In the genomic region with DNA sequence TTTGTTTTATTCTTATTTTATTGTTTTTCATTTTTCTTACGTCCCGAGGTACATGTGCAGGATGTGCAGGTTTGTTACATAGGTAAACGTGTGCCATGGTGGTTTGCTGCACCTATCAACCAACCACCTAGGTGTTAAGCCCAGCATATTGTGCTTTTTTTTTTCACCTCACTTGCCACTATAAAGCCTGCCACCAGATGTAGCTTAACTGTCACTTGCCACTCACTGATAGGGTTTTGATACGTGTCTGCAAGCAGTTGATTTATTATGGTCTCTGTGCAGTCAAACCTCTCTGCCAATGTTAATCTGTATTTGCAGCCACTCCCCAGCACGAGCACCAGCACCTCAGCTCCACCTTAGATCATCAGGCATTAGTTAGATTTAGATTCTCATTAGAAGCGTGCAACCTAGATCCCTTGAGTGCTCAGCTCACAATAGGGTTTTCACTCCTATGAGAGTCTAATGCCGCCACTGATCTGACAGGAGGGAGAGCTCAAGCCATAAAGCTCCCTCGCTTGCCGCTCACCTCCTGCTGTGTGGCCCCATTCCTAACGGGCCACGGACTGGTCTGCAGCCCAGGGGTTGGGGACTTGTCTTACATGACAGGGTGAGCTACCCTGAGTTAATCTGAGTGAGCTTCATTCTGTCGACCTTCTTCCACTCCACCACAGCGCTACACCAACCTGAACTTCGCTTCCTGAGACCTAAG, we compare ENCODE assay signal across 22 cellular contexts. TPM values are rescaled to one million over a fixed set of nuclear protein-coding genes. Genes with fewer than 3 reads are reported as not detected.
DNase-seq lines count a peak whose midpoint lies in the region; ATAC-seq, FAIRE-seq and TF ChIP-seq lines count a peak whose summit lies in the region.
"Had no signal": no experiment of that assay in that cellular context is flagged by ENCODE, and none has a peak within 500 bp of the region (broad histone marks: within the 10 kb centered on the region; RNA-seq: fewer than 3 reads in every experiment).

No MANE protein-coding gene starts in this region.

- H3K9me3 ChIP-seq in CD8-positive, alpha-beta T cell (ENCODE audit: low read length) = no peaks in the 10 kb centered on the region
- H3K9me3 ChIP-seq in T-helper 17 cell (ENCODE audit: control insufficient read depth, low read length, poor library complexity, severe bottlenecking) = no peaks in the 10 kb centered on the region
- H3K9me3 ChIP-seq in keratinocyte (ENCODE audit: control insufficient read depth, low read depth, low read length) = no peaks in the 10 kb centered on the region
- H3K9me3 ChIP-seq: thyroid gland had no signal

- no peak overlapping the region for H2AFZ ChIP-seq in keratinocyte (ENCODE audit: control insufficient read depth, low read length)
- H2AFZ ChIP-seq: parathyroid adenoma had no signal

- H3K9me3 Mint-ChIP-seq in CD14-positive monocyte = peaks cover 0 to 3% (median 0%) of the 10 kb centered on the region in 7 donors
- H3K9me3 Mint-ChIP-seq in CD8-positive, alpha-beta T cell = no peaks in the 10 kb centered on the region
- H3K9me3 Mint-ChIP-seq: activated T-cell treated with anti-CD3 and anti-CD28 coated beads, Interleukin-2, amount 50 U/mL, for 24 hours; dendritic cell treated with granulocyte-macrophage colony-stimulating factor and Interleukin-4, amounts not matched to agents 40 ng/mL and 50 ng/mL, for 4 days; stimulated activated memory B cell treated with anti-CD40 and anti-IgM and Interleukin-4, amounts not matched to agents 10 μg/mL and 1 μg/mL and 100 μg/mL, for 72 hours had no signal

- POLR2A ChIA-PET in CD8-positive, alpha-beta T cell (lab: Charles Lee) = interaction anchor here (0.7 to 1.3 kb wide), 5 partner anchors 10 to 338 kb away, joined by 3 read pairs; no protein-coding TSS in a partner anchor

- H3K9me1 ChIP-seq in keratinocyte (ENCODE audit: control insufficient read depth, extremely low read depth, insufficient read depth, low read length) = no peaks in the 10 kb centered on the region

- TF ChIP-seq CTCF in CD14-positive monocyte (IDR thresholded peaks at IDR 0.05) (no peak), keratinocyte (optimal IDR thresholded peaks at IDR 0.05 in 1 of 3, IDR thresholded peaks at IDR 0.05 in 1 of 3, conservative IDR thresholded peaks at IDR 0.05 in 1 of 3; ENCODE audit: extremely low read depth in 1 of 3, insufficient read depth in 2 of 3, low read length in 3 of 3) (no peak)
- no peak for TF ChIP-seq CTCF in CD8-positive, alpha-beta T cell (IDR thresholded peaks at IDR 0.05)

- H3K4me1 Mint-ChIP-seq in CD14-positive monocyte (peaks cover 43% of the 10 kb centered on the region), T-helper 17 cell (peaks cover 24% of the 10 kb centered on the region)
- peaks cover 58% of the 10 kb centered on the region for H3K4me1 Mint-ChIP-seq in CD8-positive, alpha-beta T cell (ENCODE audit: low read depth)

- no peaks in the 10 kb centered on the region for H3K36me3 ChIP-seq in CD8-positive, alpha-beta T cell (ENCODE audit: insufficient read depth, low read length)
- H3K36me3 ChIP-seq in keratinocyte (ENCODE audit: control insufficient read depth in 2 of 2, extremely low read depth in 1 of 2, insufficient read depth in 2 of 2, low read length in 2 of 2) = no peaks in the 10 kb centered on the region
- H3K36me3 ChIP-seq: thyroid gland had no signal

- CTCF ChIA-PET in CD8-positive, alpha-beta T cell (lab: Charles Lee) = interaction anchor here (0.6 to 1.3 kb wide), 7 partner anchors 12 to 58 kb away, joined by 3 to 5 read pairs (median 3); a partner anchor contains a TSS

- no peaks in the 10 kb centered on the region for H4K20me1 ChIP-seq in keratinocyte (ENCODE audit: control insufficient read depth, extremely low read depth, insufficient read depth, low read length)

- no peak overlapping the region for H3K27ac ChIP-seq in CD8-positive, alpha-beta T cell (ENCODE audit: low read depth, low read length)
- no peak overlapping the region for H3K27ac ChIP-seq in keratinocyte (ENCODE audit: control insufficient read depth, insufficient read depth, low read length)
- H3K27ac ChIP-seq: parathyroid adenoma, thyroid gland had no signal

- no peak for FAIRE-seq in keratinocyte (lab: Jason Lieb, UNC)
- FAIRE-seq: D721Med, endothelial cell of umbilical vein, G401.6, GM19239, islet of Langerhans, TTC549 had no signal

- no peaks in the 10 kb centered on the region for H3K79me2 ChIP-seq in keratinocyte (ENCODE audit: control insufficient read depth, insufficient read depth, low read length)
- H3K79me2 ChIP-seq: parathyroid adenoma had no signal

- no peaks in the 10 kb centered on the region for H3K36me3 Mint-ChIP-seq in CD14-positive monocyte
- H3K36me3 Mint-ChIP-seq in CD8-positive, alpha-beta T cell = no peaks in the 10 kb centered on the region
- no peaks in the 10 kb centered on the region for H3K36me3 Mint-ChIP-seq in T-helper 17 cell (ENCODE audit: low read depth)
- H3K36me3 Mint-ChIP-seq: stimulated activated memory B cell treated with anti-CD40 and anti-IgM and Interleukin-4, amounts not matched to agents 10 μg/mL and 1 μg/mL and 100 μg/mL, for 72 hours had no signal

- H3K4me3 ChIP-seq in CD8-positive, alpha-beta T cell (ENCODE audit: low read depth, low read length) = no peak overlapping the region
- no peak overlapping the region for H3K4me3 ChIP-seq in keratinocyte (ENCODE audit: control insufficient read depth in 2 of 3, extremely low read depth in 1 of 3, insufficient read depth in 2 of 3, low read depth in 1 of 3, low read length in 3 of 3)
- H3K4me3 ChIP-seq: thyroid gland had no signal

- no peak for DNase-seq in CD14-positive monocyte (ENCODE audit: low spot score)
- peak in 1 of 7 experiments; percentile 60 for DNase-seq in CD8-positive, alpha-beta T cell
- no peak for DNase-seq in T-helper 17 cell
- no peak for DNase-seq in keratinocyte (ENCODE audit: low read depth, low spot score)
- DNase-seq in NCI-H1048 (lab: John Stamatoyannopoulos, UW) = no peak
- DNase-seq in AML-193 (lab: John Stamatoyannopoulos, UW) = no peak
- DNase-seq: activated CD4-positive, alpha-beta T cell treated with anti-CD3 and anti-CD28 coated beads, Interleukin-2, amount 50 U/mL, for 1 hour; activated T-cell treated with anti-CD3 and anti-CD28 coated beads, Interleukin-2, amount 50 U/mL, for 24 hours; H9; MM.1S; NCI-H187; thyroid gland had no signal

- dilution Hi-C loops in keratinocyte (cut with MboI; ENCODE audit: extremely low pct_ligation_motif_present, low sequenced_read_pairs) = no loop called here

- ATAC-seq in CD8-positive, alpha-beta T cell = peak; percentile 61
- ATAC-seq in T-helper 17 cell (no peak), GM19324 (IDR thresholded peaks at IDR 0.05; ENCODE audit: low FRiP score, unreplicated experiment) (no peak)
- ATAC-seq: stimulated activated memory B cell treated with anti-CD40 and anti-IgM and Interleukin-4, amounts not matched to agents 10 μg/mL and 1 μg/mL and 100 μg/mL, for 72 hours had no signal

- intact Hi-C loops in CD14-positive monocyte (cut with micrococcal nuclease) = no loop called here
- intact Hi-C loops in CD8-positive, alpha-beta T cell (cut with DNase I, micrococcal nuclease) = loop anchor here in 1 of 2 experiments (1.0 to 5.0 kb wide), 4 partner anchors 19 to 57 kb away; no protein-coding TSS in a partner anchor

- no peak overlapping the region for H3K9ac ChIP-seq in keratinocyte (ENCODE audit: control insufficient read depth, extremely low read depth, insufficient read depth, low read length)
- H3K9ac ChIP-seq: parathyroid adenoma had no signal

- H3K27ac Mint-ChIP-seq in CD14-positive monocyte (peak overlapping the region in 6 of 7 donors; percentile 2 to 94 (median 42)), T-helper 17 cell (peak overlapping the region; percentile 39)
- peak overlapping the region; percentile 70 for H3K27ac Mint-ChIP-seq in CD8-positive, alpha-beta T cell
- H3K27ac Mint-ChIP-seq: activated T-cell treated with anti-CD3 and anti-CD28 coated beads, Interleukin-2, amount 50 U/mL, for 24 hours; dendritic cell treated with granulocyte-macrophage colony-stimulating factor and Interleukin-4, amounts not matched to agents 40 ng/mL and 50 ng/mL, for 4 days; H9; stimulated activated memory B cell treated with anti-CD40 and anti-IgM and Interleukin-4, amounts not matched to agents 10 μg/mL and 1 μg/mL and 100 μg/mL, for 72 hours had no signal

- peaks cover 39% of the 10 kb centered on the region for H3K4me1 ChIP-seq in CD8-positive, alpha-beta T cell (ENCODE audit: insufficient read depth, low read length)
- peaks cover 36% of the 10 kb centered on the region for H3K4me1 ChIP-seq in keratinocyte (ENCODE audit: control insufficient read depth, extremely low read depth, insufficient read depth, low read length)
- H3K4me1 ChIP-seq: parathyroid adenoma had no signal

- H3K27me3 ChIP-seq in CD8-positive, alpha-beta T cell (ENCODE audit: insufficient read depth, low read length) = no peaks in the 10 kb centered on the region
- H3K27me3 ChIP-seq in keratinocyte (ENCODE audit: control insufficient read depth, extremely low read depth, insufficient read depth, low read length) = no peaks in the 10 kb centered on the region
- H3K27me3 ChIP-seq: thyroid gland had no signal

- peak overlapping the region; percentile 9 for H3K4me2 ChIP-seq in keratinocyte (ENCODE audit: control insufficient read depth, extremely low read depth, insufficient read depth, low read depth, low read length)

- H3K27me3 Mint-ChIP-seq in CD14-positive monocyte (ENCODE audit: low read depth in 3 of 3) (peaks cover 0 to 1% (median 0%) of the 10 kb centered on the region in 3 donors), T-helper 17 cell (no peaks in the 10 kb centered on the region)
- no peaks in the 10 kb centered on the region for H3K27me3 Mint-ChIP-seq in CD8-positive, alpha-beta T cell (ENCODE audit: low read depth)
- H3K27me3 Mint-ChIP-seq: activated T-cell treated with anti-CD3 and anti-CD28 coated beads, Interleukin-2, amount 50 U/mL, for 24 hours; stimulated activated memory B cell treated with anti-CD40 and anti-IgM and Interleukin-4, amounts not matched to agents 10 μg/mL and 1 μg/mL and 100 μg/mL, for 72 hours had no signal

- H3K4me3 Mint-ChIP-seq in CD14-positive monocyte = no peak overlapping the region
- peak overlapping the region; percentile 36 for H3K4me3 Mint-ChIP-seq in CD8-positive, alpha-beta T cell
- H3K4me3 Mint-ChIP-seq in T-helper 17 cell = no peak overlapping the region
- H3K4me3 Mint-ChIP-seq: activated T-cell treated with anti-CD3 and anti-CD28 coated beads, Interleukin-2, amount 50 U/mL, for 24 hours; dendritic cell treated with granulocyte-macrophage colony-stimulating factor and Interleukin-4, amounts not matched to agents 40 ng/mL and 50 ng/mL, for 4 days; H9; stimulated activated memory B cell treated with anti-CD40 and anti-IgM and Interleukin-4, amounts not matched to agents 10 μg/mL and 1 μg/mL and 100 μg/mL, for 72 hours had no signal

RNA-seq across cellular contexts. Expression of a gene that starts 17.9 kb away (rescaled TPM):
- polyA plus RNA-seq in CD14-positive monocyte = 1 to 10 TPM; 3.5 to 5.2 TPM
- 100 to 1,000 TPM; 119 to 123 TPM for total RNA-seq in CD8-positive, alpha-beta T cell
- total RNA-seq in T-helper 17 cell = 10 to 100 TPM; 43.4 to 75.0 TPM
- polyA plus RNA-seq in keratinocyte = 3.3 to 3.6 TPM (median 3.5 TPM) in 3 replicates
- 32.8 TPM for polyA plus RNA-seq in keratinocyte (2011; ENCODE audit: low read depth)
- 3.0 and 3.2 TPM in 2 replicates for polyA plus RNA-seq in keratinocyte (2011; cell fraction: cytosol; rRNA removed)
- 12.1 and 13.2 TPM in 2 replicates for polyA plus RNA-seq in keratinocyte (2011; cell fraction: nucleus; rRNA removed)
- polyA plus RNA-seq in keratinocyte (2012; ENCODE audit: low replicate concordance) = 2.9 and 41.9 TPM in 2 replicates
- 4.9 to 6.8 TPM (median 6.3 TPM) in 3 replicates for polyA minus RNA-seq in keratinocyte
- polyA minus RNA-seq in keratinocyte (2011; cell fraction: cytosol; rRNA and poly(A)+ RNA removed) = 4.2 TPM
- polyA minus RNA-seq in keratinocyte (2011; cell fraction: nucleus; rRNA and poly(A)+ RNA removed) = 13.3 and 14.7 TPM in 2 replicates
